19 cellular contexts compared by ENCODE assay signal in genomic region chr17:68603663-68604062, GRCh38. TPM values are rescaled to one million over a fixed set of nuclear protein-coding genes. Genes with fewer than 3 reads are reported as not detected.
"Had no signal": no experiment of that assay in that cellular context is flagged by ENCODE, and none has a peak within 500 bp of the region (broad histone marks: within the 10 kb centered on the region; RNA-seq: fewer than 3 reads in every experiment).

No MANE protein-coding gene starts in this region.

- H3K27ac ChIP-seq: neutrophil, tibial artery had no signal

- H3K27ac Mint-ChIP-seq: activated CD4-positive, alpha-beta memory T cell treated with anti-CD3 and anti-CD28 coated beads for 36 hours; activated CD4-positive, alpha-beta T cell treated with anti-CD3 and anti-CD28 coated beads for 36 hours; activated naive CD8-positive, alpha-beta T cell; T-helper 2 cell treated with Interferon-gamma antibody and Interleukin-4, amounts not matched to agents 5 μg/mL and 100 μg/mL, for 36 hours; WTC11 had no signal

- H3K36me3 ChIP-seq: neutrophil, tibial artery had no signal

- DNase-seq: activated CD4-positive, alpha-beta memory T cell treated with anti-CD3 and anti-CD28 coated beads for 36 hours; activated CD4-positive, alpha-beta T cell treated with anti-CD3 and anti-CD28 coated beads for 36 hours; activated T-cell treated with anti-CD3 and anti-CD28 coated beads for 4 hours; amniotic stem cell; effector memory CD4-positive, alpha-beta T cell; mesenchymal stem cell; naive thymus-derived CD8-positive, alpha-beta T cell; posterior cingulate gyrus; retina; stimulated activated CD4-positive, alpha-beta T cell treated with anti-CD3 and anti-CD28 coated beads, Interleukin-12 subunit alpha, Interleukin-12 subunit beta, amount 100 ng/mL, for 4 hours; stimulated activated CD4-positive, alpha-beta T cell treated with anti-CD3 and anti-CD28 coated beads, Interleukin-2, amount 100 ng/mL, for 24 hours; stimulated activated naive CD4-positive, alpha-beta T cell treated with Interleukin-2 at 50 U/mL for 16 hours; substantia nigra had no signal

- H3K36me3 Mint-ChIP-seq: activated CD4-positive, alpha-beta memory T cell treated with anti-CD3 and anti-CD28 coated beads for 36 hours; activated naive CD8-positive, alpha-beta T cell had no signal

- ATAC-seq: activated CD4-positive, alpha-beta T cell treated with anti-CD3 and anti-CD28 coated beads for 36 hours; naive thymus-derived CD8-positive, alpha-beta T cell; WTC11 had no signal

- H3K4me3 Mint-ChIP-seq: activated CD4-positive, alpha-beta memory T cell treated with anti-CD3 and anti-CD28 coated beads for 36 hours; activated CD4-positive, alpha-beta T cell treated with anti-CD3 and anti-CD28 coated beads for 36 hours; activated naive CD8-positive, alpha-beta T cell; naive thymus-derived CD8-positive, alpha-beta T cell; T-helper 2 cell treated with Interferon-gamma antibody and Interleukin-4, amounts not matched to agents 5 μg/mL and 100 μg/mL, for 36 hours; WTC11 had no signal

- H3K4me3 ChIP-seq: tibial artery had no signal

RNA-seq across cellular contexts. Expression of gene FAM20A, which starts 2.5 kb away (rescaled TPM):
- total RNA-seq: activated CD4-positive, alpha-beta memory T cell treated with anti-CD3 and anti-CD28 coated beads for 36 hours; activated CD4-positive, alpha-beta T cell treated with anti-CD3 and anti-CD28 coated beads for 36 hours; glomerular endothelial cell; naive thymus-derived CD8-positive, alpha-beta T cell had no signal
